6 cellular contexts compared by ENCODE assay signal in genomic region chr6:104881964-104882668, GRCh38.
"Had no signal": no experiment of that assay in that cellular context is flagged by ENCODE, and none has a peak within 500 bp of the region (broad histone marks: within the 10 kb centered on the region; RNA-seq: fewer than 3 reads in every experiment).

No MANE protein-coding gene starts in this region.

- H3K4me3 ChIP-seq: GM23338, K562 had no signal

- DNase-seq: H9, HCEC 1CT, HFFc6, IMR-90 had no signal

- H3K4me2 ChIP-seq: GM23338 had no signal

- H2AFZ ChIP-seq: GM23338 had no signal

- ATAC-seq: GM23338, K562 had no signal
